Comparison of ENCODE assay signal across 8 cellular contexts in the genomic region with DNA sequence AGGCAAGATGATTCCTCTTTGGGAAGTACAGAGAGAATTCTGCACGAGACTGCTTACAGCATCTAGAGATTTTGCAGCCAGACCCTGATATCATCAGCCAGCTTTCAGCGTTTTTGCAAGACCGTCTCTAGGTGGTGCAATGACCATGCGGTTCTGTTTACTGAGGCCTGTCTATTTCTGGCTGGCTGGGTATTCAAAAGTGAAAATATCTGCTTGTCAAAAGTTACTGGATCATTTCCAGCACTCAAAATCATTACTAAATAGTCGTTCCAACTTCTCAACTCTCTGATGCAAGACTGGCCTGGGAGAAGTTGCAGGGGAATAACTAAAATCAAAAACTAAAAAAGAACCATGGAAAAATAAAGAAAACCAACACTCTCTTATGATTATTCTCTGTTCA.
DNase-seq lines count a peak whose midpoint lies in the region; ATAC-seq and TF ChIP-seq lines count a peak whose summit lies in the region.

No MANE protein-coding gene starts in this region.

- H3K27ac Mint-ChIP-seq in glutamatergic neuron (ENCODE audit: unreplicated experiment) = no peak overlapping the region

- peaks cover 1% of the 10 kb centered on the region for H3K9me3 Mint-ChIP-seq in glutamatergic neuron (ENCODE audit: unreplicated experiment)

- H3K4me1 ChIP-seq in left ventricle myocardium inferior = peaks cover 41% of the 10 kb centered on the region

- H3K36me3 Mint-ChIP-seq in glutamatergic neuron (ENCODE audit: unreplicated experiment) = peaks cover 5% of the 10 kb centered on the region

- TF ChIP-seq CTCF in C4-2B (conservative IDR thresholded peaks at IDR 0.05) = peak; percentile 39
- TF ChIP-seq CTCF in left ventricle myocardium inferior (IDR thresholded peaks at IDR 0.05; ENCODE audit: borderline replicate concordance) = peak; percentile 69
- no peak for TF ChIP-seq CTCF in glutamatergic neuron (IDR thresholded peaks at IDR 0.05; ENCODE audit: partially characterized antibody, unreplicated experiment)

- H3K4me3 Mint-ChIP-seq in glutamatergic neuron (ENCODE audit: unreplicated experiment) = no peak overlapping the region

- peaks cover 7% of the 10 kb centered on the region for H3K4me1 Mint-ChIP-seq in glutamatergic neuron (ENCODE audit: low read depth, unreplicated experiment)

- peaks cover 14% of the 10 kb centered on the region for H3K36me3 ChIP-seq in left ventricle myocardium inferior

- peak; percentile 40 for ATAC-seq in GM18508 (IDR thresholded peaks at IDR 0.05; ENCODE audit: insufficient read depth, unreplicated experiment)
- peak; percentile 73 for ATAC-seq in HG02973 (IDR thresholded peaks at IDR 0.05; ENCODE audit: unreplicated experiment)

- H3K9me3 ChIP-seq in left ventricle myocardium inferior (replicated peaks) = peaks cover 12% of the 10 kb centered on the region

- intact Hi-C loops in left ventricle myocardium inferior (cut with micrococcal nuclease) = no loop called here

- peaks cover 1% of the 10 kb centered on the region for H3K27me3 Mint-ChIP-seq in glutamatergic neuron (ENCODE audit: unreplicated experiment)

- DNase-seq in NCI-H446 treated with DMSO at 0.1 percent for 48 hours (lab: John Stamatoyannopoulos, UW) (peak; percentile 48), left ventricle myocardium inferior (peak; percentile 44), pulmonary artery endothelial cell (ENCODE audit: low read depth, low spot score) (peak; percentile 22), glutamatergic neuron (no peak)
- peak; percentile 32 for DNase-seq in activated naive CD4-positive, alpha-beta T cell treated with anti-CD3 and anti-CD28 coated beads, Interleukin-2, amount 50 U/mL, for 16 hours

- no peak overlapping the region for H3K27ac ChIP-seq in C4-2B
- peak overlapping the region; percentile 81 for H3K27ac ChIP-seq in left ventricle myocardium inferior (replicated peaks)

- no peaks in the 10 kb centered on the region for H3K27me3 ChIP-seq in left ventricle myocardium inferior (ENCODE audit: low read depth)

- H3K4me3 ChIP-seq in left ventricle myocardium inferior = no peak overlapping the region
